Comparison of ENCODE assay signal across 22 cellular contexts in the genomic region with DNA sequence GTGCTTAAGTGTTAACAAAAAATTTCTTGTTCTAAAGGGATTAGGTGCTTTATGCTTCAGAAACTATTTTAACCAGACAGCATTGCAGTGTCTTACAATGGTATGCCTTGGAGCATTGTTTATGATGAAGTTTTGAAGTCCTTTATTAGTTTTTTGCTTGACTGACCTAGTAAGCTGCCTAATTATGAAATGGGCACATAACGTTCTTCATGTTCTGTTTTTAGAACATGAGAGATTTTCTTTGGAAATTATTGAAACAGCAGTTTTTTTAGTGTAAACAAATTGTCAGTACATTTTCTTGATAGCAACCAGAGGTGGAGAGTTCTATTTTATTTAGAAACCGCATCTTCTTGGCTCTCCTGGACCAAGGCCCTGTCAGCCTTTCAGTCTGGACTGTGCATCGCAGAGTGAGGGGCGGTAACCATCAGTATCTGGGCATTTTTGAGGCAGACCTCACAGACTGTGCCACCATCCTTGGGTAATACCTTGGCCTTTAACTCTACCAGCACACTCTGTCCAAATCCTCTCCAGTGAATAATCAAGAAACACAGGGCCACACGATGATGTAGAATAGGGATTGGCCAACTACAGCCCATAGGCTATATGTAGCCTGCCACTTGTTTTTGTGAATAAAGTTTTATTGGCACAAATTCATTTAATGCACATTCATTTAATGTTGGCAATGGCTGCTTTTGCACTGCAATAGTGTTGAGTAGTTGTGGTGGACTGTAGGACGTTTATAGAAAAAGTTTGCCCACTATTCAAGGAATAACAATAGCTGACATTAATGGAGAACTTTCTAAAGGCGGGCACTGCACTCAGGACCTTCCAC.
DNase-seq lines count a peak whose midpoint lies in the region; ATAC-seq and TF ChIP-seq lines count a peak whose summit lies in the region.
"Had no signal": no experiment of that assay in that cellular context is flagged by ENCODE, and none has a peak within 500 bp of the region (broad histone marks: within the 10 kb centered on the region; RNA-seq: fewer than 3 reads in every experiment).

No MANE protein-coding gene starts in this region.

- POLR2A ChIA-PET in activated CD4-positive, alpha-beta memory T cell treated with anti-CD3 and anti-CD28 coated beads for 36 hours (lab: Charles Lee): no interaction called here

- DNase-seq in activated naive CD4-positive, alpha-beta T cell treated with anti-CD3 and anti-CD28 coated beads for 36 hours: no peak
- DNase-seq in fibroblast of villous mesenchyme (ENCODE audit: low read depth) (peak; percentile 73), sigmoid colon (peak; percentile 67), NK-92 (lab: John Stamatoyannopoulos, UW; ENCODE audit: unreplicated experiment) (no peak)
- no peak for DNase-seq in activated CD4-positive, alpha-beta memory T cell treated with anti-CD3 and anti-CD28 coated beads for 36 hours
- DNase-seq in activated CD4-positive, CD25-positive, alpha-beta regulatory T cell treated with anti-CD3 and anti-CD28 coated beads, Interleukin-2, amount 50 U/mL, for 72 hours: no peak
- DNase-seq: AML-193, IMR-90, Kasumi-1, MG63, NCI-H1048, NCI-H1436, NCI-H2029, NCI-H2171, NCI-H526, PC-9 had no signal

- peaks cover 0 to 28% (median 4%) of the 10 kb centered on the region in 4 donors for H3K4me1 ChIP-seq in sigmoid colon
- H3K4me1 ChIP-seq: HAP-1 had no signal

- H3K36me3 ChIP-seq in sigmoid colon: peaks cover 8 to 76% (median 30%) of the 10 kb centered on the region in 4 donors

- ATAC-seq in HG02973 (IDR thresholded peaks at IDR 0.05; ENCODE audit: unreplicated experiment): no peak

- no peaks in the 10 kb centered on the region for H3K27me3 ChIP-seq in sigmoid colon
- H3K27me3 ChIP-seq: MG63 had no signal

- no peaks in the 10 kb centered on the region for H3K9me3 ChIP-seq in sigmoid colon
- H3K9me3 ChIP-seq: HAP-1, MG63 had no signal

- H3K27me3 Mint-ChIP-seq in activated naive CD4-positive, alpha-beta T cell treated with anti-CD3 and anti-CD28 coated beads, Interleukin-2, amount 50 U/mL, for 24 hours: no peaks in the 10 kb centered on the region
- no peaks in the 10 kb centered on the region for H3K27me3 Mint-ChIP-seq in activated naive CD4-positive, alpha-beta T cell treated with anti-CD3 and anti-CD28 coated beads for 36 hours (ENCODE audit: low read depth)
- H3K27me3 Mint-ChIP-seq in activated CD4-positive, alpha-beta memory T cell treated with anti-CD3 and anti-CD28 coated beads for 36 hours: no peaks in the 10 kb centered on the region

- no peaks in the 10 kb centered on the region for H3K9me3 Mint-ChIP-seq in activated naive CD4-positive, alpha-beta T cell treated with anti-CD3 and anti-CD28 coated beads, Interleukin-2, amount 50 U/mL, for 24 hours
- no peaks in the 10 kb centered on the region for H3K9me3 Mint-ChIP-seq in activated naive CD4-positive, alpha-beta T cell treated with anti-CD3 and anti-CD28 coated beads for 36 hours
- H3K9me3 Mint-ChIP-seq in activated CD4-positive, alpha-beta memory T cell treated with anti-CD3 and anti-CD28 coated beads for 36 hours: no peaks in the 10 kb centered on the region

- CTCF ChIA-PET in activated naive CD4-positive, alpha-beta T cell treated with anti-CD3 and anti-CD28 coated beads for 36 hours (lab: Charles Lee): no interaction called here
- CTCF ChIA-PET in activated CD4-positive, alpha-beta memory T cell treated with anti-CD3 and anti-CD28 coated beads for 36 hours (lab: Charles Lee): no interaction called here

- TF ChIP-seq POLR2A in sigmoid colon (IDR thresholded peaks at IDR 0.05): no peak

- no peak for TF ChIP-seq CTCF in fibroblast of villous mesenchyme (IDR thresholded peaks at IDR 0.05; ENCODE audit: insufficient read depth, low read depth, low read length)
- TF ChIP-seq CTCF in sigmoid colon (IDR thresholded peaks at IDR 0.05): no peak

- peak overlapping the region; percentile 43 to 60 (median 53) for H3K27ac ChIP-seq in sigmoid colon
- H3K27ac ChIP-seq: 22Rv1, C4-2B, PC-9, RWPE1 had no signal

- TF ChIP-seq EP300 in sigmoid colon (IDR thresholded peaks at IDR 0.05): peak in 2 of 4 donors; percentile 22 to 64

- 88 to 89% methylated on average over 7 of the region's 7 CpGs for WGBS in sigmoid colon, 2 donors

- no peak overlapping the region for H3K4me3 Mint-ChIP-seq in activated naive CD4-positive, alpha-beta T cell treated with anti-CD3 and anti-CD28 coated beads, Interleukin-2, amount 50 U/mL, for 24 hours
- H3K4me3 Mint-ChIP-seq in activated naive CD4-positive, alpha-beta T cell treated with anti-CD3 and anti-CD28 coated beads for 36 hours: no peak overlapping the region
- no peak overlapping the region for H3K4me3 Mint-ChIP-seq in activated CD4-positive, alpha-beta memory T cell treated with anti-CD3 and anti-CD28 coated beads for 36 hours

- H3K36me3 Mint-ChIP-seq in activated naive CD4-positive, alpha-beta T cell treated with anti-CD3 and anti-CD28 coated beads, Interleukin-2, amount 50 U/mL, for 24 hours: peaks cover 12% of the 10 kb centered on the region
- peaks cover 18% of the 10 kb centered on the region for H3K36me3 Mint-ChIP-seq in activated naive CD4-positive, alpha-beta T cell treated with anti-CD3 and anti-CD28 coated beads for 36 hours (ENCODE audit: low read depth)
- H3K36me3 Mint-ChIP-seq in activated CD4-positive, alpha-beta memory T cell treated with anti-CD3 and anti-CD28 coated beads for 36 hours: peaks cover 36% of the 10 kb centered on the region

- intact Hi-C loops in activated naive CD4-positive, alpha-beta T cell treated with anti-CD3 and anti-CD28 coated beads for 36 hours (cut with micrococcal nuclease): no loop called here
- intact Hi-C loops in sigmoid colon (cut with DNase I): no loop called here
- intact Hi-C loops in activated CD4-positive, alpha-beta memory T cell treated with anti-CD3 and anti-CD28 coated beads for 36 hours (cut with micrococcal nuclease): no loop called here

- H3K4me3 ChIP-seq in fibroblast of villous mesenchyme (ENCODE audit: low read depth, low read length) (no peak overlapping the region), sigmoid colon (no peak overlapping the region)
- H3K4me3 ChIP-seq: HAP-1, MG63, PC-9 had no signal

- H3K27ac Mint-ChIP-seq in activated naive CD4-positive, alpha-beta T cell treated with anti-CD3 and anti-CD28 coated beads, Interleukin-2, amount 50 U/mL, for 24 hours: peak overlapping the region; percentile 65
- no peak overlapping the region for H3K27ac Mint-ChIP-seq in activated naive CD4-positive, alpha-beta T cell treated with anti-CD3 and anti-CD28 coated beads for 36 hours
- H3K27ac Mint-ChIP-seq in activated CD4-positive, alpha-beta memory T cell treated with anti-CD3 and anti-CD28 coated beads for 36 hours: no peak overlapping the region

- peaks cover 21% of the 10 kb centered on the region for H3K4me1 Mint-ChIP-seq in activated naive CD4-positive, alpha-beta T cell treated with anti-CD3 and anti-CD28 coated beads, Interleukin-2, amount 50 U/mL, for 24 hours
- peaks cover 20% of the 10 kb centered on the region for H3K4me1 Mint-ChIP-seq in activated naive CD4-positive, alpha-beta T cell treated with anti-CD3 and anti-CD28 coated beads for 36 hours (ENCODE audit: low read depth)
- H3K4me1 Mint-ChIP-seq in activated CD4-positive, alpha-beta memory T cell treated with anti-CD3 and anti-CD28 coated beads for 36 hours (ENCODE audit: low read depth): peaks cover 19% of the 10 kb centered on the region

Comparison
In these comparisons a context has a peak if more than half of its experiments do, and no peak if none do; other contexts are left out.
1. DNase-seq: peak in fibroblast of villous mesenchyme (single experiment) and sigmoid colon (single experiment); none in activated naive CD4-positive, alpha-beta T cell treated with anti-CD3 and anti-CD28 coated beads for 36 hours (single experiment), activated CD4-positive, alpha-beta memory T cell treated with anti-CD3 and anti-CD28 coated beads for 36 hours (single experiment), NK-92 (single experiment) and activated CD4-positive, CD25-positive, alpha-beta regulatory T cell treated with anti-CD3 and anti-CD28 coated beads, Interleukin-2, amount 50 U/mL, for 72 hours (single experiment).